In genomic region chr1:23581219-23581618, GRCh38 we compare ENCODE assay signal across 10 cellular contexts. TPM values are rescaled to one million over a fixed set of nuclear protein-coding genes. Genes with fewer than 3 reads are reported as not detected.
DNase-seq lines count a peak whose midpoint lies in the region; ATAC-seq, FAIRE-seq and TF ChIP-seq lines count a peak whose summit lies in the region.
"Had no signal": no experiment of that assay in that cellular context is flagged by ENCODE, and none has a peak within 500 bp of the region (broad histone marks: within the 10 kb centered on the region; RNA-seq: fewer than 3 reads in every experiment).

No MANE protein-coding gene starts in this region.

- no peak overlapping the region for H3K27ac ChIP-seq in K562 (ENCODE audit: extremely low read depth, low read depth, low read length)
- peak overlapping the region; percentile 43 to 86 (median 58) for H3K27ac ChIP-seq in gastrocnemius medialis

- no peak for TF ChIP-seq EP300 in K562 (IDR thresholded peaks at IDR 0.05; ENCODE audit: low read length)

- in situ Hi-C loops in K562 (cut with MboI) (no loop called here), gastrocnemius medialis (cut with MboI; ENCODE audit: low sequenced_read_pairs in 4 of 4) (no loop called here)

- no peaks in the 10 kb centered on the region for H3K79me2 ChIP-seq in K562 (ENCODE audit: control insufficient read depth, insufficient read depth, low read length)

- TF ChIP-seq POLR2A in K562 (conservative IDR thresholded peaks at IDR 0.05) (no peak), gastrocnemius medialis (IDR thresholded peaks at IDR 0.05) (no peak)

- no peak for FAIRE-seq in K562 (lab: Jason Lieb, UNC)

- no peaks in the 10 kb centered on the region for H3K9me3 ChIP-seq in K562 (replicated peaks; ENCODE audit: control insufficient read depth, insufficient read depth, low read depth, low read length)
- H3K9me3 ChIP-seq in gastrocnemius medialis, result no peaks in the 10 kb centered on the region

- CTCF ChIA-PET in K562 (lab: Yijun Ruan, JAX; ENCODE audit: low intra/inter-chr PET ratio), result no interaction called here

- H3K27me3 ChIP-seq in K562 (ENCODE audit: control insufficient read depth in 2 of 2, insufficient read depth in 2 of 2, low read length in 2 of 2), result peaks cover 6 to 17% of the 10 kb centered on the region in 2 experiments; a peak in 4 of 5 replicates
- no peaks in the 10 kb centered on the region for H3K27me3 ChIP-seq in gastrocnemius medialis

- intact Hi-C loops in K562 (cut with micrococcal nuclease) (no loop called here), gastrocnemius medialis (cut with DNase I; ENCODE audit: low total_unique reads) (loop anchor here (2.0 kb wide), 1 partner anchor 18 kb away; no protein-coding TSS in a partner anchor)

- no peak overlapping the region for H3K4me2 ChIP-seq in K562 (ENCODE audit: insufficient read depth, low read length)

- H3K4me1 ChIP-seq in K562 (replicated peaks in 1 of 2; ENCODE audit: control insufficient read depth in 2 of 2, insufficient read depth in 2 of 2, low read length in 2 of 2) (peaks cover 3 to 10% of the 10 kb centered on the region in 2 experiments), gastrocnemius medialis (peaks cover 26 to 32% of the 10 kb centered on the region in 2 donors)

- H2AFZ ChIP-seq in K562 (ENCODE audit: low read depth, low read length), result peak overlapping the region; percentile 58; the same call in 1 of the 2 replicates

- POLR2A ChIA-PET in K562 (lab: Yijun Ruan, JAX), result interaction anchor here (0.6 to 1.9 kb wide), 10 partner anchors 8 to 1887 kb away, joined by 3 to 7 read pairs (median 4); no protein-coding TSS in a partner anchor

- TF ChIP-seq CTCF in HFFc6 (IDR thresholded peaks at IDR 0.05), result no peak
- TF ChIP-seq CTCF in K562 (IDR thresholded peaks at IDR 0.05 in 2 of 3, conservative IDR thresholded peaks at IDR 0.05 in 1 of 3; ENCODE audit: insufficient read depth in 2 of 3, low read depth in 1 of 3, low read length in 3 of 3), result no peak
- no peak for TF ChIP-seq CTCF in gastrocnemius medialis (IDR thresholded peaks at IDR 0.05 in 4 of 5, conservative IDR thresholded peaks at IDR 0.05 in 1 of 5)

- peaks cover 73% of the 10 kb centered on the region for H3K4me1 Mint-ChIP-seq in HFFc6 (ENCODE audit: low read depth)

- H3K27ac Mint-ChIP-seq in HFFc6, result peak overlapping the region; percentile 87

- no peaks in the 10 kb centered on the region for H3K9me3 Mint-ChIP-seq in HFFc6

- no peaks in the 10 kb centered on the region for H3K9me1 ChIP-seq in K562 (ENCODE audit: control insufficient read depth, insufficient read depth, low read length)

- whole genome bisulfite sequencing in K562 (ENCODE audit: insufficient coverage, low coverage, missing lambda C conversion rate), result 1% methylated on average over 8 of the region's 8 CpGs

- H3K4me3 Mint-ChIP-seq in HFFc6, result peak overlapping the region; percentile 55

- TF ChIP-seq RAD21 in K562 (CRISPR knock-in tag; conservative IDR thresholded peaks at IDR 0.05 in 1 of 2, IDR thresholded peaks at IDR 0.05 in 1 of 2), result no peak

- no peaks in the 10 kb centered on the region for H4K20me1 ChIP-seq in K562 (replicated peaks; ENCODE audit: control insufficient read depth, insufficient read depth, low read length)

- ATAC-seq in K562 (peak; percentile 33), gastrocnemius medialis (peak in 1 of 2 donors; percentile 37), HG02588 (IDR thresholded peaks at IDR 0.05; ENCODE audit: unreplicated experiment) (no peak), HG03159 (IDR thresholded peaks at IDR 0.05; ENCODE audit: unreplicated experiment) (no peak), GM21576 (IDR thresholded peaks at IDR 0.05; ENCODE audit: unreplicated experiment) (no peak)

- H3K4me3 ChIP-seq in K562 (no peak overlapping the region), gastrocnemius medialis (no peak overlapping the region)
- H3K4me3 ChIP-seq: skin epidermis had no signal

- BruUV-seq in K562 (replicated peaks; lab: Mats Ljungman, UMichigan), result no TSS peak

- H3K36me3 ChIP-seq in K562 (ENCODE audit: control insufficient read depth, insufficient read depth, low read length) (no peaks in the 10 kb centered on the region), gastrocnemius medialis (no peaks in the 10 kb centered on the region)

- DNase-seq in HFFc6, result peak; percentile 36
- no peak for DNase-seq in K562 (ENCODE audit: extremely low read depth in 1 of 4, low spot score in 3 of 4)
- peak; percentile 84 for DNase-seq in islet precursor cell
- peak in 1 of 2 donors; percentile 60 for DNase-seq in gastrocnemius medialis
- no peak for DNase-seq in HuH-7.5 (ENCODE audit: low spot score)
- DNase-seq: NCI-H446 had no signal

- H3K27me3 Mint-ChIP-seq in HFFc6 (ENCODE audit: insufficient read depth), result no peaks in the 10 kb centered on the region; the same call in 1 of the 2 replicates

- H3K36me3 Mint-ChIP-seq in HFFc6 (ENCODE audit: low read depth), result no peaks in the 10 kb centered on the region

- H3K9ac ChIP-seq in K562 (ENCODE audit: insufficient read depth in 1 of 2, low read depth in 2 of 2, low read length in 2 of 2), result peak overlapping the region in 1 of 2 experiments; percentile 70; a peak in 2 of 4 replicates

TF ChIP-seq in K562, 482 proteins besides CTCF, POLR2A, EP300 and RAD21 (continues in another document):
- TF ChIP-seq FOXK1 (CRISPR knock-in tag; IDR thresholded peaks at IDR 0.05; ENCODE audit: borderline replicate concordance) (no peak), NRF1 (conservative IDR thresholded peaks at IDR 0.05 in 1 of 2, IDR thresholded peaks at IDR 0.05 in 1 of 2) (peak in 1 of 2 experiments; percentile 12; a peak in 1 of 4 replicates), IRF1 (CRISPR knock-in tag; IDR thresholded peaks at IDR 0.05; ENCODE audit: borderline replicate concordance) (no peak), SMC3 (conservative IDR thresholded peaks at IDR 0.05; ENCODE audit: insufficient read depth, low read depth, low read length) (no peak), ZNF12 (CRISPR knock-in tag; IDR thresholded peaks at IDR 0.05) (no peak), ZNF696 (CRISPR knock-in tag; conservative IDR thresholded peaks at IDR 0.05) (no peak), CTBP1 (IDR thresholded peaks at IDR 0.05; ENCODE audit: borderline replicate concordance) (peak; percentile 35; the same call in 1 of the 2 replicates)

RNA-seq across cellular contexts. Expression of gene ID3, which starts 21.9 kb away (rescaled TPM):
- 100 to 1,000 TPM; 560 to 690 (median 604) TPM for total RNA-seq in HFFc6 (2021; fragmentation: NEBNext Ultra II Directional; extraction: Animal tissue kit (Norgen Biotek cat#: 25700))
- total RNA-seq in K562 (2011; cell fraction: chromatin; rRNA removed; ENCODE audit: low replicate concordance), result 41.1 and 121 TPM in 2 replicates
- 126 and 137 TPM in 2 replicates for total RNA-seq in K562 (2011; cell fraction: nucleolus; rRNA removed)
- 87.5 and 98.1 TPM in 2 replicates for total RNA-seq in K562 (2011; cell fraction: nucleoplasm; rRNA removed)
- total RNA-seq in K562 (2014; rRNA removed) (50.9 and 59.4 TPM in 2 replicates), K562 (2014; rRNA removed; fragmentation: Illumina TruSeq; extraction: Trizol) (12.6 and 17.2 TPM in 2 replicates), K562 (2015; rRNA removed; fragmentation: Illumina TruSeq; extraction: Trizol) (17.7 and 20.4 TPM in 2 replicates), K562 (2021) (42.2 and 44.8 TPM in 2 replicates), gastrocnemius medialis (100 to 1,000 TPM in 1 of 4 donors, 10 to 100 TPM in 3; 67.9 to 124 (median 83.0) TPM)
- polyA plus RNA-seq in K562 (2011; rRNA removed) (28.6 and 59.8 TPM in 2 replicates), K562 (2014; fragmentation: Illumina TruSeq; extraction: Trizol) (23.5 and 30.8 TPM in 2 replicates), K562 (2014; fragmentation: Nextera tagmentation; extraction: Ambion mirVana) (10 to 100 TPM in 1 of 2 experiments, 1 to 10 TPM in 1; 6.8 to 13.2 TPM), K562 (2014; rRNA removed) (44.4 and 54.2 TPM in 2 replicates)
- 78.3 and 218 TPM in 2 replicates for polyA plus RNA-seq in K562 (2011; cell fraction: cytosol; rRNA removed)
- 52.1 and 90.3 TPM in 2 replicates for polyA plus RNA-seq in K562 (2011; cell fraction: nucleus; rRNA removed)
- polyA plus RNA-seq in K562 (2012), result 63.0 and 66.6 TPM in 2 replicates
- polyA minus RNA-seq in K562 (2011; rRNA and poly(A)+ RNA removed), result 9.7 and 17.8 TPM in 2 replicates
- 23.9 and 44.6 TPM in 2 replicates for polyA minus RNA-seq in K562 (2011; cell fraction: cytosol; rRNA and poly(A)+ RNA removed)
- polyA minus RNA-seq in K562 (2011; cell fraction: nucleus; rRNA and poly(A)+ RNA removed), result 65.3 and 68.1 TPM in 2 replicates

RNA-seq across cellular contexts. Expression of gene E2F2, which starts 50.2 kb away (rescaled TPM):
- total RNA-seq in HFFc6 (2021; fragmentation: NEBNext Ultra II Directional; extraction: Animal tissue kit (Norgen Biotek cat#: 25700)), result 1 to 10 TPM in 5 of 6 experiments, under 1 TPM in 1; 0.83 to 2.1 (median 1.9) TPM
- 29.6 and 39.0 TPM in 2 replicates for total RNA-seq in K562 (2011; cell fraction: chromatin; rRNA removed; ENCODE audit: low replicate concordance)
- 13.2 and 15.8 TPM in 2 replicates for total RNA-seq in K562 (2011; cell fraction: nucleolus; rRNA removed)
- total RNA-seq in K562 (2011; cell fraction: nucleoplasm; rRNA removed), result 21.7 and 23.2 TPM in 2 replicates
- total RNA-seq in K562 (2014; rRNA removed), result 14.9 and 19.9 TPM in 2 replicates
- total RNA-seq in K562 (2014; rRNA removed; fragmentation: Illumina TruSeq; extraction: Trizol), result 11.0 and 11.4 TPM in 2 replicates
- 11.7 and 12.0 TPM in 2 replicates for total RNA-seq in K562 (2015; rRNA removed; fragmentation: Illumina TruSeq; extraction: Trizol)
- 22.5 and 25.3 TPM in 2 replicates for total RNA-seq in K562 (2021)
- 3.1 and 4.2 TPM in 2 replicates for polyA plus RNA-seq in K562 (2011; rRNA removed)
- 3.0 and 3.9 TPM in 2 replicates for polyA plus RNA-seq in K562 (2011; cell fraction: cytosol; rRNA removed)
- polyA plus RNA-seq in K562 (2011; cell fraction: nucleus; rRNA removed), result 8.1 and 9.2 TPM in 2 replicates
- 9.2 and 10.2 TPM in 2 replicates for polyA plus RNA-seq in K562 (2012)
- polyA plus RNA-seq in K562 (2014; fragmentation: Illumina TruSeq; extraction: Trizol), result 14.3 and 16.1 TPM in 2 replicates
- 1 to 10 TPM; 3.8 to 4.0 TPM for polyA plus RNA-seq in K562 (2014; fragmentation: Nextera tagmentation; extraction: Ambion mirVana)
- polyA plus RNA-seq in K562 (2014; rRNA removed), result 10.1 and 10.3 TPM in 2 replicates
- 3.5 and 4.7 TPM in 2 replicates for polyA minus RNA-seq in K562 (2011; rRNA and poly(A)+ RNA removed)
- polyA minus RNA-seq in K562 (2011; cell fraction: cytosol; rRNA and poly(A)+ RNA removed), result 5.8 and 6.5 TPM in 2 replicates
- 5.1 and 8.9 TPM in 2 replicates for polyA minus RNA-seq in K562 (2011; cell fraction: nucleus; rRNA and poly(A)+ RNA removed)
- under 1 TPM in 1 of 4 donors, not detected in 3; 0.40 TPM for total RNA-seq in gastrocnemius medialis

Comparison
In these comparisons a context has a peak if more than half of its experiments do, and no peak if none do; other contexts are left out.
1. DNase-seq: peak in HFFc6 (single experiment) and islet precursor cell (single experiment); none in K562 (0 of 4) and HuH-7.5 (single experiment).
2. RNA of gene ID3, which starts 21.9 kb away (total RNA-seq): 560 to 690 TPM in HFFc6; 67.9 to 124 TPM in gastrocnemius medialis and 12.6 to 137 TPM in K562; every median in the first group is over 4 times any median in the second.